14 cellular contexts compared by ENCODE assay signal in the genomic region with DNA sequence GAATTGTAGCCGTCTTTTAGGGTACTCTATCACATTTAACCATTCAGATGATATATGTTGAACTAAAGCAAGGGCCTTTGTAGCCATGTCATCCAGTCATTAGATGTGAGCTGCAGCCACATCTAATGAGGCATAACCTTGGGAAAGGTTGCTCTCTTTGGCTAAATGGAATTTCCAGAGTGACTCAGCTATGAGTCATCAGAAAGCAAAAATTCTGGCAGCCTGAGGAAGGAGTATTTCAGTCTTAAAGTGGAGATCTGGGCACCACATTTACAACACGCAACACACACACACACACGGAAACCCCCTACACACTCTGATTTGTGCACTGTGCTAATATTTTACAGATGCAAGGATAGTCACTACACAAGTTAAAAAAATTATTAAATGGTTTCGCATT.
DNase-seq lines count a peak whose midpoint lies in the region; ATAC-seq and TF ChIP-seq lines count a peak whose summit lies in the region.
"Had no signal": no experiment of that assay in that cellular context is flagged by ENCODE, and none has a peak within 500 bp of the region (broad histone marks: within the 10 kb centered on the region; RNA-seq: fewer than 3 reads in every experiment).

No MANE protein-coding gene starts in this region.

- DNase-seq in HFF-Myc (ENCODE audit: extremely low read depth, low read depth) (peak; percentile 29), SJSA1 (ENCODE audit: low read depth in 1 of 2, low spot score in 2 of 2) (peak in 1 of 2 experiments; percentile 68), fibroblast of villous mesenchyme (ENCODE audit: low read depth) (peak; percentile 7), superior temporal gyrus (ENCODE audit: extremely low spot score) (peak; percentile 25), CD1c-positive myeloid dendritic cell (ENCODE audit: extremely low spot score) (no peak)
- DNase-seq: activated CD4-positive, alpha-beta T cell treated with anti-CD3 and anti-CD28 coated beads for 1 hour; activated naive CD4-positive, alpha-beta T cell treated with anti-CD3 and anti-CD28 coated beads, Interleukin-2, amount 10 ng/mL, durations not matched to agents 7 days and 5 days; dorsolateral prefrontal cortex; NCI-H2081 treated with DMSO at 0.1 percent for 48 hours; SIG-M5; stimulated activated naive CD4-positive, alpha-beta T cell treated with Interleukin-2 at 50 U/mL for 16 hours had no signal

- H3K27ac ChIP-seq in SJSA1 = peak overlapping the region; percentile 35; the same call in 1 of the 2 replicates
- H3K27ac ChIP-seq: dorsolateral prefrontal cortex, HL-60 had no signal

- no peaks in the 10 kb centered on the region for H3K27me3 ChIP-seq in SJSA1 (replicated peaks)
- H3K27me3 ChIP-seq: dorsolateral prefrontal cortex had no signal

- peaks cover 10% of the 10 kb centered on the region for H3K4me1 ChIP-seq in SJSA1 (replicated peaks)

- H3K4me3 ChIP-seq in HFF-Myc (replicated peaks; ENCODE audit: low read depth, low read length) (no peak overlapping the region), SJSA1 (no peak overlapping the region), fibroblast of villous mesenchyme (ENCODE audit: low read depth, low read length) (no peak overlapping the region)
- H3K4me3 ChIP-seq: dorsolateral prefrontal cortex had no signal

- no peak for ATAC-seq in HG02840 (IDR thresholded peaks at IDR 0.05; ENCODE audit: low FRiP score, unreplicated experiment)
- ATAC-seq in GM21367 (IDR thresholded peaks at IDR 0.05; ENCODE audit: unreplicated experiment) = no peak

- TF ChIP-seq CTCF in HFF-Myc (IDR thresholded peaks at IDR 0.05; ENCODE audit: low read depth, low read length, missing control alignments) = no peak
- TF ChIP-seq CTCF in fibroblast of villous mesenchyme (IDR thresholded peaks at IDR 0.05; ENCODE audit: insufficient read depth, low read depth, low read length) = no peak

- H3K36me3 ChIP-seq in SJSA1 = no peaks in the 10 kb centered on the region

- no peaks in the 10 kb centered on the region for H3K9me3 ChIP-seq in SJSA1 (replicated peaks)
